8 cellular contexts compared by ENCODE assay signal in the genomic region with DNA sequence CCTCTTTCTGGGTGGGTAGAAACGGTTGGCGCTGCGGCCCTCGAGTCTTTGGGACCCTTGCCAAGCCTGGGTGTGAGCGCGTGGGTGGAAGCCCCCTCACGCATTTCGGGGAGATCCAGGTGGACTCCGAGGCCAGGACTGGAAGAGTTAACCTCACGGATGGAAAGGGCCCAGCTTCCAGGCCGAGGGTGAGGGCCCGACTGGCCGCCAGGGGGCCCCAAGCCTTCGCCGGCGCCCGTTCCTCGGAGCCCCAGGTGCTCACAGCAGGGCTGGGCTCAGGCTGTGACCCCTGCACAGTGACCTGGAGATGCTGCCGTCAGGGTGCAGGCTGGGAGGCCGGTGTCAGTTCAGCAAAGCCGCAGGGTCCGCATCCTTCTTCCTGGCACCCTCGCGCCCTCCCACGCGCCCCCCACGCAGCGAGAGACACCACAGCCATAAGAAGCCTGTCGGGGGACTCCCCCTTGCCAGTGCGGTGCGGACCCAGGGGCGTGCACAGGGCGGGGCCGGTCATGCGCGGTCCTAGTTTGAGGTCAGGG. TPM values are rescaled to one million over a fixed set of nuclear protein-coding genes. Genes with fewer than 3 reads are reported as not detected.
DNase-seq lines count a peak whose midpoint lies in the region; ATAC-seq and TF ChIP-seq lines count a peak whose summit lies in the region.

No MANE protein-coding gene starts in this region.

- no peaks in the 10 kb centered on the region for H4K20me1 ChIP-seq in SU-DHL-6 (ENCODE audit: low read depth, low read length)

- DNase-seq in CD4-positive, CD25-positive, alpha-beta regulatory T cell, result peak; percentile 72 to 90 (median 83)
- DNase-seq in adrenal gland (peak; percentile 72 to 86 (median 77)), left ventricle myocardium superior (peak; percentile 86), renal cortical epithelial cell (ENCODE audit: low read depth) (peak; percentile 38), uterus (peak; percentile 61 to 71)

- no peaks in the 10 kb centered on the region for H3K9me2 ChIP-seq in SU-DHL-6 (replicated peaks; ENCODE audit: insufficient read depth, low read length)

- H2AFZ ChIP-seq in SU-DHL-6 (ENCODE audit: low read depth, low read length, severe bottlenecking), result no peak overlapping the region

- no peaks in the 10 kb centered on the region for H3F3A ChIP-seq in SU-DHL-6 (ENCODE audit: insufficient read depth)

- no peaks in the 10 kb centered on the region for H3K36me3 Mint-ChIP-seq in CD4-positive, CD25-positive, alpha-beta regulatory T cell

- peak overlapping the region; percentile 68 for H3K27ac ChIP-seq in CD4-positive, CD25-positive, alpha-beta regulatory T cell (ENCODE audit: insufficient read depth, low read length, poor library complexity, severe bottlenecking)
- H3K27ac ChIP-seq in HUES48 (ENCODE audit: low read depth, low read length) (peak overlapping the region; percentile 50), SU-DHL-6 (ENCODE audit: low read depth, low read length) (no peak overlapping the region), adrenal gland (peak overlapping the region in 2 of 5 donors; percentile 42 to 53), uterus (no peak overlapping the region)

- H3K9me3 ChIP-seq in CD4-positive, CD25-positive, alpha-beta regulatory T cell (ENCODE audit: control insufficient read depth in 2 of 2, low read length in 2 of 2), result no peaks in the 10 kb centered on the region
- no peaks in the 10 kb centered on the region; the same call in 1 of the 2 replicates for H3K9me3 ChIP-seq in HUES48 (ENCODE audit: control insufficient read depth, insufficient read depth, low read length)
- no peaks in the 10 kb centered on the region for H3K9me3 ChIP-seq in SU-DHL-6 (ENCODE audit: insufficient read depth, low read length)
- no peaks in the 10 kb centered on the region for H3K9me3 ChIP-seq in adrenal gland (replicated peaks in 1 of 3)
- no peaks in the 10 kb centered on the region for H3K9me3 ChIP-seq in uterus

- ATAC-seq in CD4-positive, CD25-positive, alpha-beta regulatory T cell (ENCODE audit: low read depth in 2 of 2), result peak; percentile 88 to 91
- ATAC-seq in GM19468 (IDR thresholded peaks at IDR 0.05; ENCODE audit: extremely low read depth, unreplicated experiment) (peak; percentile 36), left ventricle myocardium superior (peak; percentile 93)

- peak overlapping the region; percentile 83 to 92 (median 88) for H3K4me3 Mint-ChIP-seq in CD4-positive, CD25-positive, alpha-beta regulatory T cell

- TF ChIP-seq POLR2A in adrenal gland (IDR thresholded peaks at IDR 0.05) (no peak), uterus (IDR thresholded peaks at IDR 0.05) (peak in 1 of 2 donors; percentile 17)

- H3K79me2 ChIP-seq in SU-DHL-6 (ENCODE audit: insufficient read depth, low read length), result no peaks in the 10 kb centered on the region

- intact Hi-C loops in adrenal gland (cut with DNase I) (no loop called here), left ventricle myocardium superior (cut with micrococcal nuclease) (no loop called here), uterus (cut with DNase I; ENCODE audit: low total_unique reads) (no loop called here)

- H3K9ac ChIP-seq in HUES48 (ENCODE audit: low read depth, low read length) (no peak overlapping the region), SU-DHL-6 (ENCODE audit: low read length) (no peak overlapping the region)

- H3K4me3 ChIP-seq in CD4-positive, CD25-positive, alpha-beta regulatory T cell (ENCODE audit: low read depth, low read length), result no peak overlapping the region
- H3K4me3 ChIP-seq in HUES48 (ENCODE audit: low read depth, low read length) (peak overlapping the region; percentile 84), SU-DHL-6 (ENCODE audit: insufficient read depth, low read length, poor library complexity, severe bottlenecking) (no peak overlapping the region), adrenal gland (peak overlapping the region in 2 of 4 donors; percentile 3 to 30), uterus (peak overlapping the region; percentile 25 to 42)

- TF ChIP-seq CTCF in SU-DHL-6 (IDR thresholded peaks at IDR 0.05; ENCODE audit: insufficient read depth, low read length, poor library complexity, severe bottlenecking) (peak; percentile 36), adrenal gland (IDR thresholded peaks at IDR 0.05) (peak; percentile 65 to 85 (median 76)), uterus (IDR thresholded peaks at IDR 0.05) (peak; percentile 75 to 76 (median 76))

- H3K36me3 ChIP-seq in CD4-positive, CD25-positive, alpha-beta regulatory T cell (ENCODE audit: control insufficient read depth, insufficient read depth, low read length), result no peaks in the 10 kb centered on the region
- no peaks in the 10 kb centered on the region for H3K36me3 ChIP-seq in HUES48 (ENCODE audit: control insufficient read depth, insufficient read depth, low read length)
- H3K36me3 ChIP-seq in SU-DHL-6 (ENCODE audit: low read length), result no peaks in the 10 kb centered on the region
- H3K36me3 ChIP-seq in adrenal gland (replicated peaks in 1 of 2), result no peaks in the 10 kb centered on the region
- H3K36me3 ChIP-seq in uterus, result no peaks in the 10 kb centered on the region

- no peak overlapping the region for H3K4me2 ChIP-seq in SU-DHL-6 (ENCODE audit: low read depth, low read length, poor library complexity, severe bottlenecking)

- H3K27ac Mint-ChIP-seq in CD4-positive, CD25-positive, alpha-beta regulatory T cell, result peak overlapping the region; percentile 85 to 94 (median 91)

- H3K4me1 ChIP-seq in CD4-positive, CD25-positive, alpha-beta regulatory T cell (ENCODE audit: control insufficient read depth, insufficient read depth, low read length, poor library complexity, severe bottlenecking), result peaks cover 11% of the 10 kb centered on the region
- H3K4me1 ChIP-seq in HUES48 (ENCODE audit: control insufficient read depth, insufficient read depth, low read length) (peaks cover 7% of the 10 kb centered on the region; the same call in 1 of the 2 replicates), adrenal gland (replicated peaks in 1 of 2) (no peaks in the 10 kb centered on the region), uterus (peaks cover 0 to 5% of the 10 kb centered on the region in 2 donors)

- WGBS in adrenal gland, 4 donors, result 0 to 3% (median 3%) methylated on average over 2 to 36 of the region's 36 CpGs; no CpG with 5 or more reads in 1 of the 4 donors

- peaks cover 13% of the 10 kb centered on the region for H3K27me3 Mint-ChIP-seq in CD4-positive, CD25-positive, alpha-beta regulatory T cell

- H3K9me3 Mint-ChIP-seq in CD4-positive, CD25-positive, alpha-beta regulatory T cell, result peaks cover 0 to 6% (median 0%) of the 10 kb centered on the region in 7 donors

- no peaks in the 10 kb centered on the region for H3K27me3 ChIP-seq in CD4-positive, CD25-positive, alpha-beta regulatory T cell (ENCODE audit: control insufficient read depth, insufficient read depth, low read length)
- H3K27me3 ChIP-seq in HUES48 (ENCODE audit: control insufficient read depth, insufficient read depth, low read length) (no peaks in the 10 kb centered on the region), SU-DHL-6 (ENCODE audit: low read length) (no peaks in the 10 kb centered on the region), adrenal gland (no peaks in the 10 kb centered on the region), uterus (peaks cover 0 to 5% of the 10 kb centered on the region in 2 donors)

- peaks cover 0 to 11% (median 0%) of the 10 kb centered on the region in 4 donors for H3K4me1 Mint-ChIP-seq in CD4-positive, CD25-positive, alpha-beta regulatory T cell

RNA-seq across cellular contexts. Expression of a gene that starts 34.2 kb away (rescaled TPM):
- total RNA-seq in CD4-positive, CD25-positive, alpha-beta regulatory T cell, result 1.3 TPM
- polyA plus RNA-seq in CD4-positive, CD25-positive, alpha-beta regulatory T cell, result under 1 TPM in 3 of 4 donors, not detected in 1; 0.02 to 0.11 (median 0.10) TPM
- total RNA-seq in adrenal gland (10 to 100 TPM in 5 of 8 donors, 1 to 10 TPM in 3; 2.0 to 26.3 (median 17.2) TPM), left ventricle myocardium superior (12.1 TPM), renal cortical epithelial cell (3.3 and 5.9 TPM in 2 replicates), uterus (100 to 1,000 TPM in 1 of 4 donors, 10 to 100 TPM in 2, 1 to 10 TPM in 1; 1.8 to 143 (median 33.2) TPM)
- polyA plus RNA-seq in adrenal gland, result 10 to 100 TPM in 2 of 3 donors, 1 to 10 TPM in 1; 5.2 to 60.1 (median 22.0) TPM

RNA-seq across cellular contexts. Expression of a gene that starts 57.8 kb away (rescaled TPM):
- total RNA-seq in CD4-positive, CD25-positive, alpha-beta regulatory T cell, result not detected
- polyA plus RNA-seq in CD4-positive, CD25-positive, alpha-beta regulatory T cell, result not detected
- total RNA-seq in adrenal gland (under 1 TPM in 1 of 8 donors, not detected in 7; 0.38 TPM), left ventricle myocardium superior (0.42 TPM), renal cortical epithelial cell (0.17 TPM in 1 of 2 replicates, not detected in the other), uterus (under 1 TPM in 2 of 4 donors, not detected in 2; 0.07 to 0.12 TPM)
- polyA plus RNA-seq in adrenal gland, result under 1 TPM in 1 of 3 donors, not detected in 2; 0.04 TPM

Comparison
In these comparisons a context has a peak if more than half of its experiments do, and no peak if none do; other contexts are left out.
1. ATAC-seq: peak in every context shown above with its lines; median percentile 93 in left ventricle myocardium superior; 90 in CD4-positive, CD25-positive, alpha-beta regulatory T cell; 36 in GM19468.
2. H3K27ac ChIP-seq: peak in CD4-positive, CD25-positive, alpha-beta regulatory T cell (single experiment) and HUES48 (single experiment); none in SU-DHL-6 (single experiment) and uterus (0 of 2).
3. H3K4me3 ChIP-seq: peak in HUES48 (single experiment) and uterus (2 of 2); none in CD4-positive, CD25-positive, alpha-beta regulatory T cell (single experiment) and SU-DHL-6 (single experiment).
4. Peak in every context shown above with its lines, with median percentiles within 50 percentile points of each other: DNase-seq and CTCF ChIP-seq.